16 cellular contexts compared by ENCODE assay signal in genomic region chr4:61866357-61867030, GRCh38.
DNase-seq lines count a peak whose midpoint lies in the region; ATAC-seq, FAIRE-seq and TF ChIP-seq lines count a peak whose summit lies in the region.
"Had no signal": no experiment of that assay in that cellular context is flagged by ENCODE, and none has a peak within 500 bp of the region (broad histone marks: within the 10 kb centered on the region; RNA-seq: fewer than 3 reads in every experiment).

No MANE protein-coding gene starts in this region.

- H3K27ac ChIP-seq in HUES48 (ENCODE audit: low read depth, low read length) (peak overlapping the region; percentile 34), H1 (ENCODE audit: low read depth, low read length) (no peak overlapping the region)
- H3K27ac ChIP-seq in naive thymus-derived CD4-positive, alpha-beta T cell (ENCODE audit: low read depth, low read length) = no peak overlapping the region
- H3K27ac ChIP-seq: BLaER1 treated with 17β-estradiol and CSF1 and Interleukin-3, amounts not matched to agents 10 nM and 100 nM had no signal

- peak overlapping the region; percentile 19 for H3K4ac ChIP-seq in H1 (replicated peaks; ENCODE audit: insufficient read length, low read depth, low read length)

- H2BK20ac ChIP-seq in H1 (ENCODE audit: low read length) = no peak overlapping the region

- H3K36me3 ChIP-seq in HUES48 (ENCODE audit: control insufficient read depth, insufficient read depth, low read length) = no peaks in the 10 kb centered on the region
- H3K36me3 ChIP-seq in H1 (ENCODE audit: control insufficient read depth in 2 of 4, insufficient read depth in 4 of 4, low read length in 3 of 4) = no peaks in the 10 kb centered on the region
- no peaks in the 10 kb centered on the region for H3K36me3 ChIP-seq in naive thymus-derived CD4-positive, alpha-beta T cell (ENCODE audit: control insufficient read depth in 2 of 3, insufficient read depth in 3 of 3, low read length in 3 of 3)
- H3K36me3 ChIP-seq: BLaER1 treated with 17β-estradiol and CSF1 and Interleukin-3, amounts not matched to agents 10 nM and 100 nM had no signal

- H3K4me3 ChIP-seq in HUES48 (ENCODE audit: low read depth, low read length) (no peak overlapping the region), H1 (ENCODE audit: extremely low read depth in 1 of 4, insufficient read depth in 2 of 4, low read depth in 3 of 4, low read length in 4 of 4) (no peak overlapping the region)
- H3K4me3 ChIP-seq in naive thymus-derived CD4-positive, alpha-beta T cell (ENCODE audit: low read length) = no peak overlapping the region
- H3K4me3 ChIP-seq: BLaER1 treated with 17β-estradiol and CSF1 and Interleukin-3, amounts not matched to agents 10 nM and 100 nM; GM12878 had no signal

- CTCF ChIA-PET in H1 (lab: Charles Lee; ENCODE audit: partially characterized antibody) = no interaction called here
- CTCF ChIA-PET in naive thymus-derived CD4-positive, alpha-beta T cell (lab: Charles Lee) = interaction anchor here (0.7 kb wide), 1 partner anchor 1703 kb away, joined by 3 read pairs; no protein-coding TSS in a partner anchor

- H3K4me1 Mint-ChIP-seq in naive thymus-derived CD4-positive, alpha-beta T cell = no peaks in the 10 kb centered on the region
- H3K4me1 Mint-ChIP-seq: CD4-positive, CD25-positive, alpha-beta regulatory T cell; IgD-negative memory B cell had no signal

- no peak for TF ChIP-seq RAD21 in H1 (IDR thresholded peaks at IDR 0.05 in 1 of 2, conservative IDR thresholded peaks at IDR 0.05 in 1 of 2; ENCODE audit: low read depth in 2 of 2, low read length in 2 of 2)

- peak overlapping the region; percentile 71; the same call in 1 of the 2 replicates for H2BK12ac ChIP-seq in H1 (ENCODE audit: low read depth, low read length)

- no peak overlapping the region for H2BK120ac ChIP-seq in H1 (replicated peaks; ENCODE audit: low read depth, low read length)

- no peak for ATAC-seq in GM18909 (IDR thresholded peaks at IDR 0.05; ENCODE audit: poor library complexity, unreplicated experiment)
- ATAC-seq in naive thymus-derived CD4-positive, alpha-beta T cell = no peak
- ATAC-seq: GM12878 had no signal

- H3K27ac Mint-ChIP-seq in naive thymus-derived CD4-positive, alpha-beta T cell = no peak overlapping the region
- H3K27ac Mint-ChIP-seq: CD4-positive, CD25-positive, alpha-beta regulatory T cell; IgD-negative memory B cell had no signal

- H3K4me3 Mint-ChIP-seq in naive thymus-derived CD4-positive, alpha-beta T cell = no peak overlapping the region
- H3K4me3 Mint-ChIP-seq: CD4-positive, CD25-positive, alpha-beta regulatory T cell; IgD-negative memory B cell had no signal

- POLR2A ChIA-PET in H1 (lab: Charles Lee; ENCODE audit: partially characterized antibody) = interaction anchor here (1.8 to 2.5 kb wide), 2 partner anchors 13 to 106 kb away, joined by 4 to 6 read pairs; no protein-coding TSS in a partner anchor
- POLR2A ChIA-PET in naive thymus-derived CD4-positive, alpha-beta T cell (lab: Charles Lee) = no interaction called here

- no peak overlapping the region for H2AK5ac ChIP-seq in H1 (ENCODE audit: low read depth, low read length)

- H3K23me2 ChIP-seq in H1 (ENCODE audit: low read depth, low read length) = no peaks in the 10 kb centered on the region

- peak overlapping the region; percentile 2; the same call in 1 of the 2 replicates for H3K18ac ChIP-seq in H1 (ENCODE audit: extremely low read depth, low read length)

- no peak overlapping the region for H2BK5ac ChIP-seq in H1 (ENCODE audit: low read depth, low read length)

- H4K20me1 ChIP-seq in H1 (replicated peaks in 1 of 2; ENCODE audit: control insufficient read depth in 1 of 2, insufficient read depth in 2 of 2, low read length in 2 of 2) = no peaks in the 10 kb centered on the region
- H4K20me1 ChIP-seq: BLaER1 treated with 17β-estradiol and CSF1 and Interleukin-3, amounts not matched to agents 10 nM and 100 nM had no signal

- no peak overlapping the region for H3K4me2 ChIP-seq in H1 (ENCODE audit: insufficient read depth in 1 of 2, low read depth in 2 of 2, low read length in 2 of 2)
- H3K4me2 ChIP-seq: BLaER1 treated with 17β-estradiol and CSF1 and Interleukin-3, amounts not matched to agents 10 nM and 100 nM had no signal

- H3K4me1 ChIP-seq in HUES48 (ENCODE audit: control insufficient read depth, insufficient read depth, low read length) (peaks cover 36% of the 10 kb centered on the region), H1 (replicated peaks in 1 of 4; ENCODE audit: control insufficient read depth in 3 of 4, insufficient read depth in 4 of 4, low read length in 3 of 4) (peaks cover 0 to 6% (median 5%) of the 10 kb centered on the region in 4 experiments; a peak in 3 of 7 replicates)
- H3K4me1 ChIP-seq in naive thymus-derived CD4-positive, alpha-beta T cell (ENCODE audit: control insufficient read depth in 2 of 2, insufficient read depth in 2 of 2, low read length in 2 of 2) = no peaks in the 10 kb centered on the region
- H3K4me1 ChIP-seq: BLaER1 treated with 17β-estradiol and CSF1 and Interleukin-3, amounts not matched to agents 10 nM and 100 nM had no signal

- H4K8ac ChIP-seq in H1 (ENCODE audit: extremely low read depth, insufficient read depth, low read length) = no peak overlapping the region

- no peak overlapping the region for H2AFZ ChIP-seq in H1 (ENCODE audit: low read length)

- peak; percentile 70 for FAIRE-seq in H1 (lab: Jason Lieb, UNC)
- FAIRE-seq: GM12878, GM19239, H54 had no signal

- H4K91ac ChIP-seq in H1 (replicated peaks; ENCODE audit: insufficient read length, low read length) = no peak overlapping the region

- H3K9me3 Mint-ChIP-seq in naive thymus-derived CD4-positive, alpha-beta T cell = peaks cover 0 to 20% (median 2%) of the 10 kb centered on the region in 11 donors
- H3K9me3 Mint-ChIP-seq: IgD-negative memory B cell had no signal

- 63% methylated on average over 5 of the region's 5 CpGs; no CpG with 5 or more reads in 1 of the 2 experiments for WGBS in H1 (ENCODE audit: extremely low coverage in 1 of 2, insufficient coverage in 1 of 2, insufficient read length in 1 of 2, insufficient replicate concordance in 2 of 2, low coverage in 1 of 2, low lambda C conversion rate in 2 of 2, missing lambda C conversion rate in 1 of 2), 2 experiments

- H3K79me1 ChIP-seq in H1 (ENCODE audit: low read depth, low read length) = no peaks in the 10 kb centered on the region

- H3K36me3 Mint-ChIP-seq in naive thymus-derived CD4-positive, alpha-beta T cell = no peaks in the 10 kb centered on the region
- H3K36me3 Mint-ChIP-seq: CD4-positive, CD25-positive, alpha-beta regulatory T cell; IgD-negative memory B cell had no signal

- no peak for TF ChIP-seq CTCF in H1 (IDR thresholded peaks at IDR 0.05; ENCODE audit: control extremely low read depth in 1 of 3, insufficient read depth in 1 of 3, low read depth in 1 of 3, low read length in 3 of 3)

- no peak for TF ChIP-seq EP300 in H1 (IDR thresholded peaks at IDR 0.05; ENCODE audit: borderline replicate concordance in 1 of 2, low read depth in 2 of 2, low read length in 2 of 2)

- no peak for TF ChIP-seq POLR2A in H1 (IDR thresholded peaks at IDR 0.05; ENCODE audit: control extremely low read depth in 1 of 2, low read depth in 2 of 2, low read length in 2 of 2)

- intact Hi-C loops in naive thymus-derived CD4-positive, alpha-beta T cell (cut with micrococcal nuclease) = no loop called here

- no peak overlapping the region for H3K14ac ChIP-seq in H1 (ENCODE audit: insufficient read length)

- no peaks in the 10 kb centered on the region for H3K27me3 Mint-ChIP-seq in naive thymus-derived CD4-positive, alpha-beta T cell
- H3K27me3 Mint-ChIP-seq: CD4-positive, CD25-positive, alpha-beta regulatory T cell; IgD-negative memory B cell had no signal

- H3K9ac ChIP-seq in HUES48 (ENCODE audit: low read depth, low read length) (no peak overlapping the region), H1 (replicated peaks in 1 of 4; ENCODE audit: extremely low read depth in 1 of 4, low read depth in 3 of 4, low read length in 3 of 4) (no peak overlapping the region)
- H3K9ac ChIP-seq: BLaER1 treated with 17β-estradiol and CSF1 and Interleukin-3, amounts not matched to agents 10 nM and 100 nM had no signal

- H2BK15ac ChIP-seq in H1 (ENCODE audit: low read length) = peak overlapping the region; percentile 0; the same call in 1 of the 2 replicates

- no peak overlapping the region for H4K5ac ChIP-seq in H1 (ENCODE audit: insufficient read length, low read depth, low read length)

- H3K56ac ChIP-seq in H1 (replicated peaks; ENCODE audit: insufficient read length, low read depth, low read length) = no peak overlapping the region

- DNase-seq in ELF-1 (ENCODE audit: low read depth, low spot score) (peak; percentile 27), NCI-H82 treated with DMSO at 0.1 percent for 48 hours (lab: John Stamatoyannopoulos, UW; ENCODE audit: unreplicated experiment) (peak; percentile 60), H1 (ENCODE audit: low read depth in 1 of 2, low spot score in 2 of 2) (no peak), AML-193 (lab: John Stamatoyannopoulos, UW) (no peak)
- no peak for DNase-seq in naive thymus-derived CD4-positive, alpha-beta T cell
- DNase-seq: 8988T; Calu3; CD4-positive, CD25-positive, alpha-beta regulatory T cell; DMS 273 treated with DMSO at 0.1 percent for 48 hours had no signal

- H3K79me2 ChIP-seq in H1 (ENCODE audit: control insufficient read depth in 1 of 2, insufficient read depth in 2 of 2, low read length in 2 of 2) = no peaks in the 10 kb centered on the region

- H3K27me3 ChIP-seq in HUES48 (ENCODE audit: control insufficient read depth, insufficient read depth, low read length) (no peaks in the 10 kb centered on the region), H1 (replicated peaks in 1 of 4; ENCODE audit: control insufficient read depth in 3 of 4, extremely low read depth in 1 of 4, insufficient read depth in 3 of 4, low read length in 3 of 4) (no peaks in the 10 kb centered on the region)
- H3K27me3 ChIP-seq in naive thymus-derived CD4-positive, alpha-beta T cell (ENCODE audit: control insufficient read depth in 2 of 2, insufficient read depth in 2 of 2, low read length in 2 of 2) = no peaks in the 10 kb centered on the region
- H3K27me3 ChIP-seq: BLaER1 treated with 17β-estradiol and CSF1 and Interleukin-3, amounts not matched to agents 10 nM and 100 nM had no signal

- H3K9me3 ChIP-seq in HUES48 (ENCODE audit: control insufficient read depth, insufficient read depth, low read length) = no peaks in the 10 kb centered on the region
- no peaks in the 10 kb centered on the region for H3K9me3 ChIP-seq in H1 (ENCODE audit: insufficient read depth in 2 of 2, low read depth in 1 of 2, low read length in 1 of 2)
- no peaks in the 10 kb centered on the region for H3K9me3 ChIP-seq in naive thymus-derived CD4-positive, alpha-beta T cell (ENCODE audit: control insufficient read depth in 2 of 3, low read length in 3 of 3)

- no peak overlapping the region for H3K23ac ChIP-seq in H1 (ENCODE audit: insufficient read length)

TF ChIP-seq in H1, 55 proteins besides CTCF, POLR2A, EP300 and RAD21 (continues in another document):
- TF ChIP-seq MAX (IDR thresholded peaks at IDR 0.05) = no peak
- no peak for TF ChIP-seq RNF2 (IDR thresholded peaks at IDR 0.05; ENCODE audit: borderline replicate concordance, low read depth, low read length, missing control alignments, poor library complexity, severe bottlenecking)
- TF ChIP-seq JUN (IDR thresholded peaks at IDR 0.05; ENCODE audit: low read depth, low read length) = no peak

Comparison
In these comparisons a context has a peak if more than half of its experiments do, and no peak if none do; other contexts are left out.
1. DNase-seq: peak in ELF-1 (single experiment) and NCI-H82 treated with DMSO at 0.1 percent for 48 hours (single experiment); none in H1 (0 of 2), naive thymus-derived CD4-positive, alpha-beta T cell (0 of 9) and AML-193 (0 of 2).